In the genomic region with DNA sequence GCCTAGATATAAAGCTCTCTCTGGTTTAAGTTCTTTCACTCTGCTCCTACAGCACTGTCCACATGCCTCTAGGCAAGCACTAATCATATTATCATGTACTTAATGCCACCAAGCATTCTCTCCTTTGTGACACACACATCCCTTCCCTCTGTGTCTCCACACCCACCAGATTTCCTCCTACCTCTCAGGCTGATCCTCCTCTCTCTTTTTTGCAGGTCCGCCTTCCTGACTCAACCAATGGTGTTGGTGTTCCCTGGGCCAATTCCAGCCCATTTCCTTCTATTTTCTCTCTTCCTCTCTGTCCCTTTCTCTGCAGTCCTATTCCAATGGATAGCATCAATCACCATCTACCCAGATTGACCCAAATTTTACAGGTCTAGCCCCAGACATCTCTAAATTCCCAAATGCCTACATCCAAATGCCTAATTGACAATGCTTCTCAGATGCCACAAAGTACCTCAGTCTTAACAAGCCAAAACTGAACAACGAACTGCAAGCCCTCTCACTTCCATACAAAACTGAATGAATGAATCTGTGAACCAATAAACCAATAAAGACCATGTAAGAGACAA, we compare ENCODE assay signal across 1 cellular context.
TF ChIP-seq lines count a peak whose summit lies in the region.

No MANE protein-coding gene starts in this region.

TF ChIP-seq in IMR-90, 13 proteins besides CTCF, POLR2A, EP300 and RAD21:
- TF ChIP-seq MAFK (IDR thresholded peaks at IDR 0.05; ENCODE audit: low read depth, low read length) = no peak
- TF ChIP-seq CEBPB (IDR thresholded peaks at IDR 0.05; ENCODE audit: low read depth, low read length) = no peak
- TF ChIP-seq MXI1 (IDR thresholded peaks at IDR 0.05; ENCODE audit: borderline replicate concordance, low read depth, low read length) = no peak
- TF ChIP-seq RCOR1 (IDR thresholded peaks at IDR 0.05; ENCODE audit: insufficient replicate concordance, low read length) = no peak
- TF ChIP-seq, protein P1, sequence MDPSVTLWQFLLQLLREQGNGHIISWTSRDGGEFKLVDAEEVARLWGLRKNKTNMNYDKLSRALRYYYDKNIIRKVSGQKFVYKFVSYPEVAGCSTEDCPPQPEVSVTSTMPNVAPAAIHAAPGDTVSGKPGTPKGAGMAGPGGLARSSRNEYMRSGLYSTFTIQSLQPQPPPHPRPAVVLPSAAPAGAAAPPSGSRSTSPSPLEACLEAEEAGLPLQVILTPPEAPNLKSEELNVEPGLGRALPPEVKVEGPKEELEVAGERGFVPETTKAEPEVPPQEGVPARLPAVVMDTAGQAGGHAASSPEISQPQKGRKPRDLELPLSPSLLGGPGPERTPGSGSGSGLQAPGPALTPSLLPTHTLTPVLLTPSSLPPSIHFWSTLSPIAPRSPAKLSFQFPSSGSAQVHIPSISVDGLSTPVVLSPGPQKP (IDR thresholded peaks at IDR 0.05; ENCODE audit: borderline replicate concordance, low read depth, low read length) = no peak
TF ChIP-seq in IMR-90: peak in this region for 0.
